15 cellular contexts compared by ENCODE assay signal in the genomic region with DNA sequence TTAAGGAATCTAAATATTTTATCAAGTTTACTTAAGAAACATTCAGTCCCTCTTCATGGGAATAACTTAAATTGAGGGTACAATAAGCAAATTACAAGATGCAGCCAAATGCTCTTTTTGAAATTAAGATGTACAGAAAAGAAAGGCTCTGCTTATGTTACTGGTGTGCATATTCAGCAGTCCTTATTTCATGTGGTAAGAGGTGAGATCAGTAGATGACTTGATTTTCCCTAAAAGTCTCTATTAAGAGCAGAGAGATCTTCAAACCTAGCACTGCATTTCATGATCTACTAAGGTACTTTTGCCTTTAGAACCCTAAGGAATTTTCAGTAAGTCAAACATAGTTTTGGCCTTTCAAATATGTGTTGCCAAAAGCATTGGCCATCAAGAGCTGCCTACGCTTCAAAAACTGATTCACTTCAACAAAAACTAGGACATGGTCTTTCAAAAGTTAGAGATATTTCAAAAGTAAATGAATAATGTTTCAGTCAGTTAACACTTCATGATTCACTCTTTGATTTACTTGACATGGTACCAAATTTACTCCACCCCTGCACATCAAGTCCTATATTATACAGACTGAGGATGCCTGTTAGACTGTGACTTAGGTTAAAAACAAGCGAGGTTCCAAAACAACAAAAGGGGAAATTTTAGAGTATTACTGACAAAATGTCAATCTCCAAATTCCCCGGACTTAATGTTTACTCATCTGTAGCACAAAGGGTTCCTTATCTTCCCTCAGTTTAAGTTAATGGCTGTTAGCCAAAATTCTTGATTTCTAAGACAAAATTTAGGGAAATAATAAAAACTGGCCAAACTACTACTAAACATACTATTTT. TPM values are rescaled to one million over a fixed set of nuclear protein-coding genes. Genes with fewer than 3 reads are reported as not detected.
DNase-seq lines count a peak whose midpoint lies in the region; ATAC-seq and TF ChIP-seq lines count a peak whose summit lies in the region.
"Had no signal": no experiment of that assay in that cellular context is flagged by ENCODE, and none has a peak within 500 bp of the region (broad histone marks: within the 10 kb centered on the region; RNA-seq: fewer than 3 reads in every experiment).

No MANE protein-coding gene starts in this region.

- H3K36me3 ChIP-seq in cardiac muscle cell, result peaks cover 22% of the 10 kb centered on the region
- H3K36me3 ChIP-seq in adipocyte (ENCODE audit: control insufficient read depth, insufficient read depth, low read length, severe bottlenecking), result peaks cover 26% of the 10 kb centered on the region

- H3K27me3 Mint-ChIP-seq in memory B cell, result no peaks in the 10 kb centered on the region

- intact Hi-C loops in Right ventricle myocardium superior (cut with DNase I), result loop anchor here (10.0 kb wide), 1 partner anchor 275 kb away; no protein-coding TSS in a partner anchor

- H3K27ac Mint-ChIP-seq in memory B cell, result peak overlapping the region; percentile 17

- DNase-seq in cardiac muscle cell (ENCODE audit: low read depth in 1 of 2, low spot score in 1 of 2), result peak in 1 of 2 donors; percentile 27
- DNase-seq in Right ventricle myocardium superior, result no peak
- no peak for DNase-seq in adipocyte (ENCODE audit: low read depth)
- no peak for DNase-seq in memory B cell (ENCODE audit: low spot score in 2 of 2)
- no peak for DNase-seq in DMS153 (lab: John Stamatoyannopoulos, UW)
- DNase-seq in EL, result no peak
- DNase-seq in NCI-H2227 treated with DMSO at 0.1 percent for 48 hours (lab: John Stamatoyannopoulos, UW), result no peak
- DNase-seq: activated CD4-positive, alpha-beta T cell treated with anti-CD3 and anti-CD28 coated beads for 48 hours; activated effector memory CD4-positive, alpha-beta T cell treated with anti-CD3 and anti-CD28 coated beads, Interleukin-2, amount 50 U/mL, for 16 hours; NCI-H1694 treated with DMSO at 0.1 percent for 48 hours; occipital lobe; right lobe of liver; stimulated activated CD4-positive, alpha-beta T cell treated with anti-CD3 and anti-CD28 coated beads, Interleukin-1b, Interleukin-23, amount 100 ng/mL, for 48 hours; T-helper 2 cell had no signal

- H3K4me3 Mint-ChIP-seq in memory B cell, result no peak overlapping the region

- peaks cover 10% of the 10 kb centered on the region for H3K4me1 ChIP-seq in cardiac muscle cell (ENCODE audit: low read depth)
- H3K4me1 ChIP-seq in adipocyte (ENCODE audit: control insufficient read depth, insufficient read depth, low read length), result peaks cover 25% of the 10 kb centered on the region

- H3K27me3 ChIP-seq in cardiac muscle cell (no peaks in the 10 kb centered on the region), adipocyte (replicated peaks; ENCODE audit: control insufficient read depth, insufficient read depth, low read length) (no peaks in the 10 kb centered on the region)
- H3K27me3 ChIP-seq: right lobe of liver had no signal

- peak overlapping the region; percentile 3 for H3K27ac ChIP-seq in cardiac muscle cell
- H3K27ac ChIP-seq: right lobe of liver had no signal

- H3K9me3 Mint-ChIP-seq in memory B cell, result no peaks in the 10 kb centered on the region

- H3K4me3 ChIP-seq in cardiac muscle cell (no peak overlapping the region), adipocyte (ENCODE audit: low read length) (no peak overlapping the region)
- H3K4me3 ChIP-seq: right lobe of liver had no signal

- ATAC-seq in Right ventricle myocardium superior (ENCODE audit: poor library complexity), result no peak
- ATAC-seq in memory B cell (ENCODE audit: low read depth), result no peak

- peaks cover 12% of the 10 kb centered on the region for H3K36me3 Mint-ChIP-seq in memory B cell

- no peaks in the 10 kb centered on the region for H3K9me3 ChIP-seq in cardiac muscle cell (ENCODE audit: low read depth)
- H3K9me3 ChIP-seq in adipocyte (ENCODE audit: control insufficient read depth, low read length), result no peaks in the 10 kb centered on the region
- H3K9me3 ChIP-seq: right lobe of liver had no signal

- TF ChIP-seq CTCF in cardiac muscle cell (IDR thresholded peaks at IDR 0.05; ENCODE audit: low read depth, low read length), result no peak

- peaks cover 10% of the 10 kb centered on the region for H3K4me1 Mint-ChIP-seq in memory B cell

- H3K9ac ChIP-seq in adipocyte (ENCODE audit: low read length), result peak overlapping the region; percentile 32

RNA-seq across cellular contexts. Expression of gene C6orf62, which starts 19.2 kb away (rescaled TPM):
- total RNA-seq in cardiac muscle cell, result 52.7 and 59.7 TPM in 2 replicates
- 52.8 and 59.6 TPM in 2 replicates for polyA plus RNA-seq in cardiac muscle cell
- total RNA-seq in Right ventricle myocardium superior, result 37.6 TPM

RNA-seq across cellular contexts. Expression of gene ACOT13, which starts 32.9 kb away (rescaled TPM):
- total RNA-seq in cardiac muscle cell (29.0 and 30.7 TPM in 2 replicates), Right ventricle myocardium superior (74.3 TPM)
- polyA plus RNA-seq in cardiac muscle cell, result 127 and 173 TPM in 2 replicates

RNA-seq across cellular contexts. Expression of gene TDP2, which starts 33.0 kb away (rescaled TPM):
- total RNA-seq in cardiac muscle cell (36.6 and 46.6 TPM in 2 replicates), Right ventricle myocardium superior (20.3 TPM)
- 59.0 and 68.7 TPM in 2 replicates for polyA plus RNA-seq in cardiac muscle cell

RNA-seq across cellular contexts. Expression of gene KIAA0319, which starts 53.7 kb away (rescaled TPM):
- total RNA-seq in cardiac muscle cell (5.2 and 6.2 TPM in 2 replicates), Right ventricle myocardium superior (not detected)
- polyA plus RNA-seq in cardiac muscle cell, result 6.0 and 6.6 TPM in 2 replicates
- total RNA-seq: kidney epithelial cell had no signal
